In the genomic region with DNA sequence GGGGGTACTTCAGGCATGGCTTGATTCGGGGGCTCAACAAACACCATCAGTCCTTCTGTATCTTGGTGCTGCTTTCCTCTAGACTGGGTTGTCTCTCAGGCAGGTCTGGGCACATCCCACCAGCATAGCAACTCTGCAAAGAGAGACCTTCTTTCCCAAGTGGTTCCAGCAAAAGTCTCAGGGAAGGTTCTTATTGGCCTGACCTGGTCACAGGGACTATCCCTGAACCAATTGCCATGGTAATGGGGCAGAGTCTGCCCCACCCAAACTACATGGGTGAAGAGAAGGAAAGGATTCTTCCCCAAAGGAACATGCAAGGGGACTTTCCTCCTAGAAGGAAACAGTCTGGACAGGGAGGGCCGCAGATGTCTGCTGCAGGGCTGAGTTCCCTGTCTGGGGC, we compare ENCODE assay signal across 2 cellular contexts.
TF ChIP-seq lines count a peak whose summit lies in the region.

No MANE protein-coding gene starts in this region.

TF ChIP-seq in IMR-90, 13 proteins besides CTCF, POLR2A, EP300 and RAD21 (continued from another document):
- TF ChIP-seq USF2 (IDR thresholded peaks at IDR 0.05; ENCODE audit: low read depth, low read length) (0 out of 2 replicates have a peak, but pooled peaks have one; percentile 12), CEBPB (IDR thresholded peaks at IDR 0.05; ENCODE audit: low read depth, low read length) (no peak)

TF ChIP-seq in SK-N-SH treated with all-trans-retinoic acid at 6 μM for 48 hours, 23 proteins besides CTCF, POLR2A, EP300 and RAD21 (continued from another document):
- TF ChIP-seq ESRRG (CRISPR knock-in tag; IDR thresholded peaks at IDR 0.05) = no peak
- TF ChIP-seq TOX (CRISPR knock-in tag; IDR thresholded peaks at IDR 0.05; ENCODE audit: borderline replicate concordance) = no peak
- TF ChIP-seq ZNF70 (CRISPR knock-in tag; IDR thresholded peaks at IDR 0.05) = no peak
- no peak for TF ChIP-seq OSR1 (CRISPR knock-in tag; IDR thresholded peaks at IDR 0.05)
- no peak for TF ChIP-seq SNAI2 (CRISPR knock-in tag; IDR thresholded peaks at IDR 0.05)
- no peak for TF ChIP-seq ISL1 (CRISPR knock-in tag; IDR thresholded peaks at IDR 0.05)
